ENCODE assay signal across 8 cellular contexts in genomic region chr2:105795575-105795934, GRCh38. TPM values are rescaled to one million over a fixed set of nuclear protein-coding genes. Genes with fewer than 3 reads are reported as not detected.
DNase-seq lines count a peak whose midpoint lies in the region; ATAC-seq and TF ChIP-seq lines count a peak whose summit lies in the region.

No MANE protein-coding gene starts in this region.

- peak overlapping the region; percentile 56 for H3K4me3 ChIP-seq in OCI-LY7 (ENCODE audit: low read depth, low read length, poor library complexity, severe bottlenecking)

- H3K4me1 ChIP-seq in OCI-LY7 (ENCODE audit: insufficient read depth, low read length, poor library complexity, severe bottlenecking) = peaks cover 61% of the 10 kb centered on the region

- peaks cover 25% of the 10 kb centered on the region for H3K36me3 Mint-ChIP-seq in activated CD8-positive, alpha-beta memory T cell treated with anti-CD3 and anti-CD28 coated beads, Interleukin-2, amount 10 ng/mL, durations not matched to agents 7 days and 5 days
- peaks cover 16% of the 10 kb centered on the region for H3K36me3 Mint-ChIP-seq in central memory CD8-positive, alpha-beta T cell (ENCODE audit: insufficient read depth)

- no peaks in the 10 kb centered on the region for H3K27me3 Mint-ChIP-seq in activated CD8-positive, alpha-beta memory T cell treated with anti-CD3 and anti-CD28 coated beads, Interleukin-2, amount 10 ng/mL, durations not matched to agents 7 days and 5 days
- H3K27me3 Mint-ChIP-seq in central memory CD8-positive, alpha-beta T cell = no peaks in the 10 kb centered on the region

- H4K20me1 ChIP-seq in OCI-LY7 (ENCODE audit: insufficient read depth, low read length) = no peaks in the 10 kb centered on the region

- no peak for TF ChIP-seq CTCF in OCI-LY7 (conservative IDR thresholded peaks at IDR 0.05; ENCODE audit: low read length)

- intact Hi-C loops in OCI-LY7 (cut with micrococcal nuclease; ENCODE audit: unreplicated experiment) = loop anchor here (5.0 kb wide), 2 partner anchors 68 to 87 kb away; no protein-coding TSS in a partner anchor

- H2AFZ ChIP-seq in OCI-LY7 (ENCODE audit: low read length) = peak overlapping the region; percentile 38; the same call in 1 of the 2 replicates

- H3K4me1 Mint-ChIP-seq in activated CD8-positive, alpha-beta memory T cell treated with anti-CD3 and anti-CD28 coated beads, Interleukin-2, amount 10 ng/mL, durations not matched to agents 7 days and 5 days = peaks cover 92% of the 10 kb centered on the region
- peaks cover 88% of the 10 kb centered on the region for H3K4me1 Mint-ChIP-seq in central memory CD8-positive, alpha-beta T cell

- H3K4me2 ChIP-seq in OCI-LY7 (ENCODE audit: low read length) = peak overlapping the region; percentile 76

- no peaks in the 10 kb centered on the region for H3K9me3 Mint-ChIP-seq in activated CD8-positive, alpha-beta memory T cell treated with anti-CD3 and anti-CD28 coated beads, Interleukin-2, amount 10 ng/mL, durations not matched to agents 7 days and 5 days (ENCODE audit: low read depth)
- H3K9me3 Mint-ChIP-seq in central memory CD8-positive, alpha-beta T cell = no peaks in the 10 kb centered on the region

- H3K79me2 ChIP-seq in OCI-LY7 (ENCODE audit: insufficient read depth, low read depth, low read length) = peaks cover 61% of the 10 kb centered on the region; the same call in 1 of the 2 replicates

- no TSS peak for BruUV-seq in OCI-LY7 (replicated peaks; lab: Mats Ljungman, UMichigan)

- no peaks in the 10 kb centered on the region; the same call in 1 of the 2 replicates for H3K36me3 ChIP-seq in OCI-LY7 (ENCODE audit: insufficient read depth, low read length)

- CTCF ChIA-PET in activated CD8-positive, alpha-beta memory T cell treated with anti-CD3 and anti-CD28 coated beads, Interleukin-2, amount 10 ng/mL, durations not matched to agents 7 days and 5 days (lab: Charles Lee) = interaction anchor here (1.0 to 4.1 kb wide), 3 partner anchors 49 to 139 kb away, joined by 3 to 26 read pairs (median 14); no protein-coding TSS in a partner anchor
- CTCF ChIA-PET in OCI-LY7 (lab: Charles Lee; ENCODE audit: unreplicated experiment) = no interaction called here

- peak; percentile 25 for ATAC-seq in activated CD8-positive, alpha-beta memory T cell treated with anti-CD3 and anti-CD28 coated beads, Interleukin-2, amount 10 ng/mL, durations not matched to agents 7 days and 5 days
- no peak for ATAC-seq in central memory CD8-positive, alpha-beta T cell (replicated peaks; ENCODE audit: extremely low read depth, poor library complexity, severe bottlenecking)
- peak; percentile 24 for ATAC-seq in stimulated activated naive CD8-positive, alpha-beta T cell treated with anti-CD3 and anti-CD28 coated beads, Interleukin-15, Interleukin-2, amounts not matched to agents 100 U/mL and 50 U/mL, for 24 hours
- no peak for ATAC-seq in HG02973 (IDR thresholded peaks at IDR 0.05; ENCODE audit: unreplicated experiment)
- ATAC-seq in HG03045 (IDR thresholded peaks at IDR 0.05; ENCODE audit: unreplicated experiment) = no peak

- POLR2A ChIA-PET in OCI-LY7 (lab: Charles Lee) = no interaction called here

- peak overlapping the region; percentile 68 for H3K4me3 Mint-ChIP-seq in activated CD8-positive, alpha-beta memory T cell treated with anti-CD3 and anti-CD28 coated beads, Interleukin-2, amount 10 ng/mL, durations not matched to agents 7 days and 5 days
- H3K4me3 Mint-ChIP-seq in central memory CD8-positive, alpha-beta T cell = peak overlapping the region; percentile 75

- peak overlapping the region; percentile 98 for H3K27ac Mint-ChIP-seq in activated CD8-positive, alpha-beta memory T cell treated with anti-CD3 and anti-CD28 coated beads, Interleukin-2, amount 10 ng/mL, durations not matched to agents 7 days and 5 days
- H3K27ac Mint-ChIP-seq in central memory CD8-positive, alpha-beta T cell (ENCODE audit: low read depth) = peak overlapping the region; percentile 94

- no peaks in the 10 kb centered on the region for H3K9me2 ChIP-seq in OCI-LY7 (ENCODE audit: insufficient read depth, low read length)

- DNase-seq in activated CD8-positive, alpha-beta memory T cell treated with anti-CD3 and anti-CD28 coated beads, Interleukin-2, amount 10 ng/mL, durations not matched to agents 7 days and 5 days = no peak
- no peak for DNase-seq in activated CD8-positive, alpha-beta memory T cell treated with anti-CD3 and anti-CD28 coated beads for 24 hours
- DNase-seq in OCI-LY7 (ENCODE audit: low spot score) (no peak), NCI-H2171 treated with DMSO at 0.1 percent for 48 hours (lab: John Stamatoyannopoulos, UW) (no peak)
- no peak for DNase-seq in central memory CD8-positive, alpha-beta T cell (ENCODE audit: low spot score in 2 of 2)
- peak; percentile 32 for DNase-seq in stimulated activated naive CD8-positive, alpha-beta T cell treated with anti-CD3 and anti-CD28 coated beads, Interleukin-15, Interleukin-2, amounts not matched to agents 100 U/mL and 50 U/mL, for 24 hours

- peaks cover 5% of the 10 kb centered on the region; the same call in 1 of the 2 replicates for H3K9me3 ChIP-seq in OCI-LY7 (ENCODE audit: low read length)

- peak overlapping the region; percentile 89 for H3K27ac ChIP-seq in OCI-LY7 (ENCODE audit: low read depth, low read length, poor library complexity, severe bottlenecking)

RNA-seq across cellular contexts. Expression of gene NCK2, which starts 50.8 kb away (rescaled TPM):
- 10 to 100 TPM; 51.6 to 54.1 TPM for total RNA-seq in activated CD8-positive, alpha-beta memory T cell treated with anti-CD3 and anti-CD28 coated beads, Interleukin-2, amount 10 ng/mL, durations not matched to agents 7 days and 5 days
- 23.4 and 24.7 TPM in 2 replicates for total RNA-seq in OCI-LY7 (2014; rRNA removed; shearing (Covaris generic))
- total RNA-seq in OCI-LY7 (2022) = 33.5 and 34.2 TPM in 2 replicates

Comparison
In these comparisons a context has a peak if more than half of its experiments do, and no peak if none do; other contexts are left out.
1. ATAC-seq: peak in activated CD8-positive, alpha-beta memory T cell treated with anti-CD3 and anti-CD28 coated beads, Interleukin-2, amount 10 ng/mL, durations not matched to agents 7 days and 5 days (single experiment) and stimulated activated naive CD8-positive, alpha-beta T cell treated with anti-CD3 and anti-CD28 coated beads, Interleukin-15, Interleukin-2, amounts not matched to agents 100 U/mL and 50 U/mL, for 24 hours (single experiment); none in central memory CD8-positive, alpha-beta T cell (single experiment), HG02973 (single experiment) and HG03045 (single experiment).